Comparison of ENCODE assay signal across 8 cellular contexts in the genomic region with DNA sequence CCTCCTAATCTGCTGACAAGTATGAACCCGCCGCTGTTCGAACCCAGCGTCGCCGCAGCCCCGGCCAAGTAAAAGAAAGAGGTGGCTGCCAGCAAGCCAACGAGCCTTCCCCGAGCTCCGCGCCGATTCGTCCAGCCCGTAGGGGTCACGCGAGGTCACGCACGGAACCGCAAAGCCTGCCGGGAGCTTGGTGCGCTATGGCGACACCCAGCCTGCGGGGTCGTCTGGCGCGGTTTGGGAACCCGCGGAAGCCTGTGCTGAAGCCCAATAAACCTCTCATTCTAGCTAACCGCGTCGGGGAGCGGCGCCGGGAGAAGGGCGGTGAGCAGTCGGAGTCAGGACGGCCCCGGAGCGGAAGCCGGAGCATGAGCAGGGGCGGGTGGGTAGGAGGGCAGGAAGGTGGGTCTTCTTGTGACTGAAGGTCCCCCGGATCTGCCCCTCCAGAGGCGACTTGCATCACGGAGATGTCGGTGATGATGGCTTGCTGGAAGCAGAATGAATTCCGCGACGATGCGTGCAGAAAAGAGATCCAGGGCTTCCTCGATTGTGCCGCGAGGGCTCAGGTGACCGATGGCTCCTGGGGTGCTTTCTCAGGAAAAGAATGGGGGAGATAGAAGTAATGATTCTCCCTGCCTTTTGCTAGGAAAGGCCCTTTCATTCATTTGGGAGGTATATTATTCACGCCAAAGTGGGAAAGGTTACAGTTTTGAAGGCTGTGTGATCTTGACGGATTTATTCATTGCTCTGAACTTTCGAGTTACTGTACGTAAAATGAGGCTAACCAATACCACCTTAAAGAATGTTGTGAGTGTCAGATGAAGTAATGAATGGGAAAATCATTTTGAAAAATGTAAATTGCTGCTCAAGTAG. TPM values are rescaled to one million over a fixed set of nuclear protein-coding genes. Genes with fewer than 3 reads are reported as not detected.
DNase-seq lines count a peak whose midpoint lies in the region; ATAC-seq and TF ChIP-seq lines count a peak whose summit lies in the region.

Gene CHCHD1, plus strand, starts transcription at position 170 of the 870 bp plus-strand sequence. Its CDS starts 28 bp downstream, at position 198.

- H3K4me1 ChIP-seq in left lung: peaks cover 19 to 54% of the 10 kb centered on the region in 2 donors

- H3K27me3 ChIP-seq in left lung: no peaks in the 10 kb centered on the region

- peaks cover 0 to 29% of the 10 kb centered on the region in 2 donors for H3K36me3 ChIP-seq in left lung

- POLR2A ChIA-PET in AG04449 (lab: Yijun Ruan, JAX): interaction anchor here (0.5 to 3.3 kb wide), 6 partner anchors 9 to 95 kb away, joined by 3 to 25 read pairs (median 3); a partner anchor contains a TSS

- peak; percentile 61 for ATAC-seq in GM18907 (IDR thresholded peaks at IDR 0.05; ENCODE audit: unreplicated experiment)
- peak; percentile 61 for ATAC-seq in HG03354 (IDR thresholded peaks at IDR 0.05; ENCODE audit: poor library complexity, severe bottlenecking, unreplicated experiment)
- peak; percentile 83 for ATAC-seq in left lung

- DNase-seq in AG04449 (ENCODE audit: low read depth, low spot score) (peak; percentile 42), NCI-H526 treated with DMSO at 0.1 percent for 48 hours (lab: John Stamatoyannopoulos, UW) (peak; percentile 44), dedifferentiated amniotic fluid mesenchymal stem cell (ENCODE audit: extremely low spot score) (peak; percentile 85), left lung (peak; percentile 94 to 97)
- peak; percentile 89 for DNase-seq in activated CD4-positive, alpha-beta T cell treated with anti-CD3 and anti-CD28 coated beads, Interleukin-2, amount 50 U/mL, for 1 hour
- DNase-seq in stimulated activated CD4-positive, alpha-beta T cell treated with anti-CD3 and anti-CD28 coated beads, Interleukin-2, amount 100 ng/mL, for 4 hours (ENCODE audit: low read depth): peak; percentile 83

- H3K27ac ChIP-seq in left lung: peak within 1 kb of the TSS; percentile 84 to 93

- H3K9me3 ChIP-seq in left lung: no peaks in the 10 kb centered on the region

- H3K4me3 ChIP-seq in AG04449 (ENCODE audit: low read depth, low read length) (peak within 1 kb of the TSS; percentile 87), left lung (peak within 1 kb of the TSS; percentile 78 to 90)

- TF ChIP-seq CTCF in AG04449 (IDR thresholded peaks at IDR 0.05; ENCODE audit: insufficient read depth, low read length, missing control alignments) (no peak), left lung (IDR thresholded peaks at IDR 0.05) (no peak)

- CTCF ChIA-PET in AG04449 (lab: Yijun Ruan, JAX): interaction anchor here (1.0 to 3.0 kb wide), 5 partner anchors 8 to 98 kb away, joined by 3 to 13 read pairs (median 6); a partner anchor contains a TSS

- intact Hi-C loops in left lung (cut with DNase I): no loop called here

RNA-seq across cellular contexts. Expression of gene CHCHD1, which starts in this region (rescaled TPM):
- total RNA-seq in left lung: 10 to 100 TPM; 24.8 to 27.5 TPM

Comparison
In these comparisons a context has a peak if more than half of its experiments do, and no peak if none do; other contexts are left out.
1. Peak in every context shown above with its lines: DNase-seq, ATAC-seq, H3K4me3 ChIP-seq and H3K27ac ChIP-seq.
2. DNase-seq: peak in every context shown above with its lines; median percentile 96 in left lung; 89 in activated CD4-positive, alpha-beta T cell treated with anti-CD3 and anti-CD28 coated beads, Interleukin-2, amount 50 U/mL, for 1 hour; 85 in dedifferentiated amniotic fluid mesenchymal stem cell; 83 in stimulated activated CD4-positive, alpha-beta T cell treated with anti-CD3 and anti-CD28 coated beads, Interleukin-2, amount 100 ng/mL, for 4 hours; 44 in NCI-H526 treated with DMSO at 0.1 percent for 48 hours; 42 in AG04449.